Comparison of ENCODE assay signal across 9 cellular contexts in the genomic region with DNA sequence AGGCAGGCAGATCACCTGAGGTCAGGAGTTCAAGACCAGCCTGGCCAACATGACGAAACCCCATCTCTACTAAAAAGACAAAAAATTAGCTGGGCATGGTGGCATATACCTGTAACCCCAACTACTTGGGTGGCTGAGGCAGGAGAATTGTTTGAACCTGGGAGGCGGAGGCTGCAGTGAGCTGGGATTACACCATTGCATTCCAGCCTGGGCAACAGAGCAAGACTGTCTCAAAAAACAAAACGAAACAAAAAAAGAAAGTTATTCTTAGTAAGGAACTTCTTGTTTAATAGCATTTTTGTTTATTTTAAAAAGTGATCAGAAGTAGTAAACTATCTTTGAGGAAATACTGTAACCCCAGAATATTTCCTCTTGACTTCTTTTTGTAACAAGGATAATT. TPM values are rescaled to one million over a fixed set of nuclear protein-coding genes. Genes with fewer than 3 reads are reported as not detected.
"Had no signal": no experiment of that assay in that cellular context is flagged by ENCODE, and none has a peak within 500 bp of the region (broad histone marks: within the 10 kb centered on the region; RNA-seq: fewer than 3 reads in every experiment).

No MANE protein-coding gene starts in this region.

RNA-seq across cellular contexts. Expression of a gene that starts 50.2 kb away (rescaled TPM):
- total RNA-seq: ascending aorta, cardiac septum, chondrocyte, esophagus mucosa, hepatocyte, mesothelial cell of epicardium, transverse colon had no signal
- polyA plus RNA-seq: hepatocyte, keratinocyte, mammary epithelial cell had no signal
